8 cellular contexts compared by ENCODE assay signal in genomic region chr1:27527857-27528700, GRCh38. TPM values are rescaled to one million over a fixed set of nuclear protein-coding genes. Genes with fewer than 3 reads are reported as not detected.
DNase-seq lines count a peak whose midpoint lies in the region; ATAC-seq and TF ChIP-seq lines count a peak whose summit lies in the region.

No MANE protein-coding gene starts in this region.

- H3K79me2 ChIP-seq in GM23248 (ENCODE audit: insufficient read depth), result no peaks in the 10 kb centered on the region

- no peaks in the 10 kb centered on the region for H3K36me3 ChIP-seq in GM23248 (ENCODE audit: low read depth)
- H3K36me3 ChIP-seq in ovary, result no peaks in the 10 kb centered on the region

- H3K4me2 ChIP-seq in GM23248 (ENCODE audit: unreplicated experiment), result peak overlapping the region; percentile 36

- H3K9me2 ChIP-seq in GM23248 (ENCODE audit: insufficient read depth), result no peaks in the 10 kb centered on the region

- peak in 1 of 3 donors; percentile 14 for TF ChIP-seq CTCF in ovary (IDR thresholded peaks at IDR 0.05)

- H3K27me3 ChIP-seq in GM23248 (replicated peaks; ENCODE audit: insufficient read depth) (no peaks in the 10 kb centered on the region), ovary (no peaks in the 10 kb centered on the region)

- H3K4me3 ChIP-seq in GM23248, result peak overlapping the region; percentile 35; the same call in 1 of the 2 replicates
- H3K4me3 ChIP-seq in ovary, result peak overlapping the region; percentile 39

- intact Hi-C loops in head of caudate nucleus (cut with DNase I), result no loop called here
- intact Hi-C loops in ovary (cut with DNase I), result loop anchor here in 2 of 4 donors (5.0 to 10.0 kb wide), 3 partner anchors 34 to 77 kb away; partner anchors contain the start of gene AHDC1 (in 2 of the 2)

- H3K27ac ChIP-seq in GM23248, result no peak overlapping the region
- peak overlapping the region; percentile 93 to 98 for H3K27ac ChIP-seq in ovary

- 9 to 11% methylated on average over 58 to 66 of the region's 74 CpGs for WGBS in GM23248 (ENCODE audit: low coverage in 1 of 2, low lambda C conversion rate in 2 of 2, missing lambda C conversion rate in 2 of 2), 2 experiments
- 1 to 3% (median 2%) methylated on average over 51 to 74 of the region's 74 CpGs for WGBS in ovary, 3 donors

- peak overlapping the region; percentile 45 for H2AFZ ChIP-seq in GM23248

- H4K20me1 ChIP-seq in GM23248 (ENCODE audit: insufficient read depth), result no peaks in the 10 kb centered on the region

- H3K9me3 ChIP-seq in GM23248 (ENCODE audit: low read depth), result no peaks in the 10 kb centered on the region
- no peaks in the 10 kb centered on the region for H3K9me3 ChIP-seq in ovary

- H3K4me1 ChIP-seq in GM23248 (ENCODE audit: insufficient read depth) (peaks cover 25% of the 10 kb centered on the region), ovary (ENCODE audit: insufficient read depth) (peaks cover 37% of the 10 kb centered on the region)

- ATAC-seq in HG02884 (IDR thresholded peaks at IDR 0.05; ENCODE audit: unreplicated experiment), result no peak
- no peak for ATAC-seq in GM18868 (IDR thresholded peaks at IDR 0.05; ENCODE audit: unreplicated experiment)

- DNase-seq in GM23248 (peak; percentile 54), NCI-H748 treated with DMSO at 0.1 percent for 48 hours (lab: John Stamatoyannopoulos, UW) (peak; percentile 82), head of caudate nucleus (peak in 39 of 42 donors; percentile 39 to 83 (median 70)), ovary (peak; percentile 72 to 86 (median 80))
- DNase-seq in activated naive CD4-positive, alpha-beta T cell treated with Interleukin-2 at 50 U/mL for 16 hours, result peak; percentile 55
- DNase-seq in NK-92 treated with Interleukin-12 subunit alpha and Interleukin-12 subunit beta, amount 100 ng/mL, for 24 hours (lab: John Stamatoyannopoulos, UW), result no peak

- TF ChIP-seq EP300 in ovary (IDR thresholded peaks at IDR 0.05), result no peak

- in situ Hi-C loops in GM23248 (cut with MboI), result no loop called here

- H3K9ac ChIP-seq in GM23248, result peak overlapping the region; percentile 38

- TF ChIP-seq POLR2A in ovary (IDR thresholded peaks at IDR 0.05), result peak; percentile 24

- no peaks in the 10 kb centered on the region; the same call in 1 of the 2 replicates for H3F3A ChIP-seq in GM23248 (ENCODE audit: insufficient read depth)

RNA-seq across cellular contexts. Expression of gene WASF2, which starts 38.1 kb away (rescaled TPM):
- total RNA-seq in GM23248 (2014; rRNA removed; shearing (Covaris generic)), result 18.6 and 19.3 TPM in 2 replicates
- polyA plus RNA-seq in GM23248 (2016; fragmentation: Nextera tagmentation; extraction: Ambion mirVana) (117 and 118 TPM in 2 replicates), ovary (100 to 1,000 TPM in 1 of 2 donors, 10 to 100 TPM in 1; 58.0 to 233 TPM)
- total RNA-seq in ovary, result 100 to 1,000 TPM in 5 of 7 donors, 10 to 100 TPM in 2; 28.0 to 163 (median 153) TPM
